1 cellular context compared by ENCODE assay signal in genomic region chr2:162582357-162582798, GRCh38.
TF ChIP-seq lines count a peak whose summit lies in the region.

No MANE protein-coding gene starts in this region.

TF ChIP-seq in HepG2, 621 proteins besides CTCF, POLR2A, EP300 and RAD21 (continued from another document and continues in another):
- TF ChIP-seq, protein P1, sequence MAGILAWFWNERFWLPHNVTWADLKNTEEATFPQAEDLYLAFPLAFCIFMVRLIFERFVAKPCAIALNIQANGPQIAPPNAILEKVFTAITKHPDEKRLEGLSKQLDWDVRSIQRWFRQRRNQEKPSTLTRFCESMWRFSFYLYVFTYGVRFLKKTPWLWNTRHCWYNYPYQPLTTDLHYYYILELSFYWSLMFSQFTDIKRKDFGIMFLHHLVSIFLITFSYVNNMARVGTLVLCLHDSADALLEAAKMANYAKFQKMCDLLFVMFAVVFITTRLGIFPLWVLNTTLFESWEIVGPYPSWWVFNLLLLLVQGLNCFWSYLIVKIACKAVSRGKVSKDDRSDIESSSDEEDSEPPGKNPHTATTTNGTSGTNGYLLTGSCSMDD (CRISPR knock-in tag; IDR thresholded peaks at IDR 0.05): no peak
- TF ChIP-seq, protein P2, sequence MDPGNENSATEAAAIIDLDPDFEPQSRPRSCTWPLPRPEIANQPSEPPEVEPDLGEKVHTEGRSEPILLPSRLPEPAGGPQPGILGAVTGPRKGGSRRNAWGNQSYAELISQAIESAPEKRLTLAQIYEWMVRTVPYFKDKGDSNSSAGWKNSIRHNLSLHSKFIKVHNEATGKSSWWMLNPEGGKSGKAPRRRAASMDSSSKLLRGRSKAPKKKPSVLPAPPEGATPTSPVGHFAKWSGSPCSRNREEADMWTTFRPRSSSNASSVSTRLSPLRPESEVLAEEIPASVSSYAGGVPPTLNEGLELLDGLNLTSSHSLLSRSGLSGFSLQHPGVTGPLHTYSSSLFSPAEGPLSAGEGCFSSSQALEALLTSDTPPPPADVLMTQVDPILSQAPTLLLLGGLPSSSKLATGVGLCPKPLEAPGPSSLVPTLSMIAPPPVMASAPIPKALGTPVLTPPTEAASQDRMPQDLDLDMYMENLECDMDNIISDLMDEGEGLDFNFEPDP (CRISPR knock-in tag; conservative IDR thresholded peaks at IDR 0.05): no peak
- no peak for TF ChIP-seq ZSCAN12 (CRISPR knock-in tag; IDR thresholded peaks at IDR 0.05)
- no peak for TF ChIP-seq NAIF1 (CRISPR knock-in tag; IDR thresholded peaks at IDR 0.05; ENCODE audit: borderline replicate concordance)
- no peak for TF ChIP-seq E2F2 (CRISPR knock-in tag; IDR thresholded peaks at IDR 0.05; ENCODE audit: borderline replicate concordance)
- no peak for TF ChIP-seq PBX3 (CRISPR knock-in tag; IDR thresholded peaks at IDR 0.05; ENCODE audit: borderline replicate concordance)
- TF ChIP-seq MAFG (CRISPR knock-in tag; IDR thresholded peaks at IDR 0.05): peak; percentile 100
- TF ChIP-seq, protein P3, sequence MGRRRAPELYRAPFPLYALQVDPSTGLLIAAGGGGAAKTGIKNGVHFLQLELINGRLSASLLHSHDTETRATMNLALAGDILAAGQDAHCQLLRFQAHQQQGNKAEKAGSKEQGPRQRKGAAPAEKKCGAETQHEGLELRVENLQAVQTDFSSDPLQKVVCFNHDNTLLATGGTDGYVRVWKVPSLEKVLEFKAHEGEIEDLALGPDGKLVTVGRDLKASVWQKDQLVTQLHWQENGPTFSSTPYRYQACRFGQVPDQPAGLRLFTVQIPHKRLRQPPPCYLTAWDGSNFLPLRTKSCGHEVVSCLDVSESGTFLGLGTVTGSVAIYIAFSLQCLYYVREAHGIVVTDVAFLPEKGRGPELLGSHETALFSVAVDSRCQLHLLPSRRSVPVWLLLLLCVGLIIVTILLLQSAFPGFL (CRISPR knock-in tag; IDR thresholded peaks at IDR 0.05): no peak
- TF ChIP-seq, protein P4, sequence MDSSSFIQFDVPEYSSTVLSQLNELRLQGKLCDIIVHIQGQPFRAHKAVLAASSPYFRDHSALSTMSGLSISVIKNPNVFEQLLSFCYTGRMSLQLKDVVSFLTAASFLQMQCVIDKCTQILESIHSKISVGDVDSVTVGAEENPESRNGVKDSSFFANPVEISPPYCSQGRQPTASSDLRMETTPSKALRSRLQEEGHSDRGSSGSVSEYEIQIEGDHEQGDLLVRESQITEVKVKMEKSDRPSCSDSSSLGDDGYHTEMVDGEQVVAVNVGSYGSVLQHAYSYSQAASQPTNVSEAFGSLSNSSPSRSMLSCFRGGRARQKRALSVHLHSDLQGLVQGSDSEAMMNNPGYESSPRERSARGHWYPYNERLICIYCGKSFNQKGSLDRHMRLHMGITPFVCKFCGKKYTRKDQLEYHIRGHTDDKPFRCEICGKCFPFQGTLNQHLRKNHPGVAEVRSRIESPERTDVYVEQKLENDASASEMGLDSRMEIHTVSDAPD (CRISPR knock-in tag; IDR thresholded peaks at IDR 0.05): peak; percentile 94; the same call in 1 of the 2 replicates
- no peak; the same call in 1 of the 2 replicates for TF ChIP-seq ZNF33A (CRISPR knock-in tag; IDR thresholded peaks at IDR 0.05; ENCODE audit: borderline replicate concordance)
- TF ChIP-seq RCOR2 (CRISPR knock-in tag; IDR thresholded peaks at IDR 0.05): peak; percentile 98
- no peak for TF ChIP-seq ZFAT (CRISPR knock-in tag; conservative IDR thresholded peaks at IDR 0.05)
- TF ChIP-seq GABPB1 (CRISPR knock-in tag; IDR thresholded peaks at IDR 0.05): peak; percentile 67
- TF ChIP-seq CBFB (CRISPR knock-in tag; IDR thresholded peaks at IDR 0.05): peak; percentile 93
- TF ChIP-seq TSC22D2 (CRISPR knock-in tag; IDR thresholded peaks at IDR 0.05; ENCODE audit: borderline replicate concordance): peak; percentile 93
- TF ChIP-seq TAF15 (IDR thresholded peaks at IDR 0.05; ENCODE audit: low read depth, low read length, poor library complexity, severe bottlenecking): no peak
- TF ChIP-seq ZNF138 (CRISPR knock-in tag; IDR thresholded peaks at IDR 0.05; ENCODE audit: low read depth): no peak
- TF ChIP-seq ATF7 (IDR thresholded peaks at IDR 0.05): peak; percentile 44; the same call in 1 of the 2 replicates
- peak; percentile 82; the same call in 1 of the 2 replicates for TF ChIP-seq ATF7 (CRISPR knock-in tag; IDR thresholded peaks at IDR 0.05)
- no peak for TF ChIP-seq SP1 (IDR thresholded peaks at IDR 0.05)
- peak; percentile 51; the same call in 1 of the 2 replicates for TF ChIP-seq SP1 (CRISPR knock-in tag; IDR thresholded peaks at IDR 0.05)
- peak; percentile 75; the same call in 1 of the 2 replicates for TF ChIP-seq ZNF607 (CRISPR knock-in tag; IDR thresholded peaks at IDR 0.05; ENCODE audit: borderline replicate concordance)
- peak; percentile 92; the same call in 1 of the 2 replicates for TF ChIP-seq HOXA3 (CRISPR knock-in tag; IDR thresholded peaks at IDR 0.05)
- TF ChIP-seq MEIS1 (CRISPR knock-in tag; IDR thresholded peaks at IDR 0.05; ENCODE audit: borderline replicate concordance): 0 out of 2 replicates have a peak, but pooled peaks have one; percentile 72
- peak; percentile 100 for TF ChIP-seq ARID5B (CRISPR knock-in tag; IDR thresholded peaks at IDR 0.05)
- peak; percentile 66 for TF ChIP-seq YY1 (IDR thresholded peaks at IDR 0.05; ENCODE audit: insufficient read depth, insufficient replicate concordance, low read depth, low read length)
- no peak for TF ChIP-seq ZBTB46 (CRISPR knock-in tag; IDR thresholded peaks at IDR 0.05; ENCODE audit: borderline replicate concordance)
- peak; percentile 100 for TF ChIP-seq HMG20A (CRISPR knock-in tag; IDR thresholded peaks at IDR 0.05; ENCODE audit: borderline replicate concordance)
- TF ChIP-seq FOXJ3 (CRISPR knock-in tag; IDR thresholded peaks at IDR 0.05; ENCODE audit: borderline replicate concordance): peak; percentile 99
- TF ChIP-seq ZNF572 (CRISPR knock-in tag; IDR thresholded peaks at IDR 0.05): no peak
- no peak for TF ChIP-seq GLI4 (CRISPR knock-in tag; IDR thresholded peaks at IDR 0.05; ENCODE audit: borderline replicate concordance)
- TF ChIP-seq SP5 (CRISPR knock-in tag; IDR thresholded peaks at IDR 0.05; ENCODE audit: borderline replicate concordance, low read depth): peak; percentile 87
- peak; percentile 99 for TF ChIP-seq SSRP1 (CRISPR knock-in tag; IDR thresholded peaks at IDR 0.05)
- peak; percentile 40 for TF ChIP-seq ZNF18 (CRISPR knock-in tag; IDR thresholded peaks at IDR 0.05; ENCODE audit: insufficient replicate concordance)
- TF ChIP-seq ZNF776 (CRISPR knock-in tag; IDR thresholded peaks at IDR 0.05): no peak
- TF ChIP-seq ZNF343 (CRISPR knock-in tag; IDR thresholded peaks at IDR 0.05): no peak
- peak; percentile 98 for TF ChIP-seq TBL1XR1 (IDR thresholded peaks at IDR 0.05; ENCODE audit: borderline replicate concordance, low read length, partially characterized antibody)
- TF ChIP-seq GABPA (IDR thresholded peaks at IDR 0.05; ENCODE audit: low read depth, low read length): no peak
- peak; percentile 64 for TF ChIP-seq GABPA (CRISPR knock-in tag; IDR thresholded peaks at IDR 0.05; ENCODE audit: low read depth)
- TF ChIP-seq, protein P5, sequence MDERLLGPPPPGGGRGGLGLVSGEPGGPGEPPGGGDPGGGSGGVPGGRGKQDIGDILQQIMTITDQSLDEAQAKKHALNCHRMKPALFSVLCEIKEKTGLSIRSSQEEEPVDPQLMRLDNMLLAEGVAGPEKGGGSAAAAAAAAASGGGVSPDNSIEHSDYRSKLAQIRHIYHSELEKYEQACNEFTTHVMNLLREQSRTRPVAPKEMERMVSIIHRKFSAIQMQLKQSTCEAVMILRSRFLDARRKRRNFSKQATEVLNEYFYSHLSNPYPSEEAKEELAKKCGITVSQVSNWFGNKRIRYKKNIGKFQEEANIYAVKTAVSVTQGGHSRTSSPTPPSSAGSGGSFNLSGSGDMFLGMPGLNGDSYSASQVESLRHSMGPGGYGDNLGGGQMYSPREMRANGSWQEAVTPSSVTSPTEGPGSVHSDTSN (CRISPR knock-in tag; IDR thresholded peaks at IDR 0.05): peak; percentile 62
- no peak for TF ChIP-seq PAX8 (CRISPR knock-in tag; IDR thresholded peaks at IDR 0.05; ENCODE audit: borderline replicate concordance)
- TF ChIP-seq NFKB2 (CRISPR knock-in tag; IDR thresholded peaks at IDR 0.05; ENCODE audit: borderline replicate concordance): no peak
- TF ChIP-seq SIN3B (IDR thresholded peaks at IDR 0.05; ENCODE audit: low read length): peak; percentile 33; the same call in 1 of the 2 replicates
- TF ChIP-seq, protein P6, sequence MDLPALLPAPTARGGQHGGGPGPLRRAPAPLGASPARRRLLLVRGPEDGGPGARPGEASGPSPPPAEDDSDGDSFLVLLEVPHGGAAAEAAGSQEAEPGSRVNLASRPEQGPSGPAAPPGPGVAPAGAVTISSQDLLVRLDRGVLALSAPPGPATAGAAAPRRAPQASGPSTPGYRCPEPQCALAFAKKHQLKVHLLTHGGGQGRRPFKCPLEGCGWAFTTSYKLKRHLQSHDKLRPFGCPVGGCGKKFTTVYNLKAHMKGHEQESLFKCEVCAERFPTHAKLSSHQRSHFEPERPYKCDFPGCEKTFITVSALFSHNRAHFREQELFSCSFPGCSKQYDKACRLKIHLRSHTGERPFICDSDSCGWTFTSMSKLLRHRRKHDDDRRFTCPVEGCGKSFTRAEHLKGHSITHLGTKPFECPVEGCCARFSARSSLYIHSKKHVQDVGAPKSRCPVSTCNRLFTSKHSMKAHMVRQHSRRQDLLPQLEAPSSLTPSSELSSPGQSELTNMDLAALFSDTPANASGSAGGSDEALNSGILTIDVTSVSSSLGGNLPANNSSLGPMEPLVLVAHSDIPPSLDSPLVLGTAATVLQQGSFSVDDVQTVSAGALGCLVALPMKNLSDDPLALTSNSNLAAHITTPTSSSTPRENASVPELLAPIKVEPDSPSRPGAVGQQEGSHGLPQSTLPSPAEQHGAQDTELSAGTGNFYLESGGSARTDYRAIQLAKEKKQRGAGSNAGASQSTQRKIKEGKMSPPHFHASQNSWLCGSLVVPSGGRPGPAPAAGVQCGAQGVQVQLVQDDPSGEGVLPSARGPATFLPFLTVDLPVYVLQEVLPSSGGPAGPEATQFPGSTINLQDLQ (CRISPR knock-in tag; IDR thresholded peaks at IDR 0.05): no peak
- no peak for TF ChIP-seq ZNF382 (CRISPR knock-in tag; IDR thresholded peaks at IDR 0.05; ENCODE audit: borderline replicate concordance)
- no peak for TF ChIP-seq ZNF496 (CRISPR knock-in tag; IDR thresholded peaks at IDR 0.05; ENCODE audit: insufficient replicate concordance)
